ENCODE assay signal across 1 cellular context in genomic region chr12:94258593-94258992, GRCh38.
TF ChIP-seq lines count a peak whose summit lies in the region.

No MANE protein-coding gene starts in this region.

TF ChIP-seq in GM12878, 131 proteins besides CTCF, POLR2A, EP300 and RAD21 (continued from another document):
- TF ChIP-seq IKZF2 (IDR thresholded peaks at IDR 0.05) = peak in 1 of 2 experiments; percentile 30; a peak in 1 of 4 replicates
- no peak for TF ChIP-seq NR2C1 (IDR thresholded peaks at IDR 0.05)
- TF ChIP-seq, protein P1, sequence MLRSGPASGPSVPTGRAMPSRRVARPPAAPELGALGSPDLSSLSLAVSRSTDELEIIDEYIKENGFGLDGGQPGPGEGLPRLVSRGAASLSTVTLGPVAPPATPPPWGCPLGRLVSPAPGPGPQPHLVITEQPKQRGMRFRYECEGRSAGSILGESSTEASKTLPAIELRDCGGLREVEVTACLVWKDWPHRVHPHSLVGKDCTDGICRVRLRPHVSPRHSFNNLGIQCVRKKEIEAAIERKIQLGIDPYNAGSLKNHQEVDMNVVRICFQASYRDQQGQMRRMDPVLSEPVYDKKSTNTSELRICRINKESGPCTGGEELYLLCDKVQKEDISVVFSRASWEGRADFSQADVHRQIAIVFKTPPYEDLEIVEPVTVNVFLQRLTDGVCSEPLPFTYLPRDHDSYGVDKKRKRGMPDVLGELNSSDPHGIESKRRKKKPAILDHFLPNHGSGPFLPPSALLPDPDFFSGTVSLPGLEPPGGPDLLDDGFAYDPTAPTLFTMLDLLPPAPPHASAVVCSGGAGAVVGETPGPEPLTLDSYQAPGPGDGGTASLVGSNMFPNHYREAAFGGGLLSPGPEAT (IDR thresholded peaks at IDR 0.05; ENCODE audit: low read depth) = no peak
- peak; percentile 39; the same call in 1 of the 2 replicates for TF ChIP-seq ATF3 (IDR thresholded peaks at IDR 0.05; ENCODE audit: borderline replicate concordance, extremely low read depth, low read depth, low read length)
- TF ChIP-seq, protein P2, sequence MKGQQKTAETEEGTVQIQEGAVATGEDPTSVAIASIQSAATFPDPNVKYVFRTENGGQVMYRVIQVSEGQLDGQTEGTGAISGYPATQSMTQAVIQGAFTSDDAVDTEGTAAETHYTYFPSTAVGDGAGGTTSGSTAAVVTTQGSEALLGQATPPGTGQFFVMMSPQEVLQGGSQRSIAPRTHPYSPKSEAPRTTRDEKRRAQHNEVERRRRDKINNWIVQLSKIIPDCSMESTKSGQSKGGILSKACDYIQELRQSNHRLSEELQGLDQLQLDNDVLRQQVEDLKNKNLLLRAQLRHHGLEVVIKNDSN (IDR thresholded peaks at IDR 0.05; ENCODE audit: borderline replicate concordance, extremely low read length, insufficient read depth, low read depth, low read length) = peak; percentile 45
- TF ChIP-seq, protein P3, sequence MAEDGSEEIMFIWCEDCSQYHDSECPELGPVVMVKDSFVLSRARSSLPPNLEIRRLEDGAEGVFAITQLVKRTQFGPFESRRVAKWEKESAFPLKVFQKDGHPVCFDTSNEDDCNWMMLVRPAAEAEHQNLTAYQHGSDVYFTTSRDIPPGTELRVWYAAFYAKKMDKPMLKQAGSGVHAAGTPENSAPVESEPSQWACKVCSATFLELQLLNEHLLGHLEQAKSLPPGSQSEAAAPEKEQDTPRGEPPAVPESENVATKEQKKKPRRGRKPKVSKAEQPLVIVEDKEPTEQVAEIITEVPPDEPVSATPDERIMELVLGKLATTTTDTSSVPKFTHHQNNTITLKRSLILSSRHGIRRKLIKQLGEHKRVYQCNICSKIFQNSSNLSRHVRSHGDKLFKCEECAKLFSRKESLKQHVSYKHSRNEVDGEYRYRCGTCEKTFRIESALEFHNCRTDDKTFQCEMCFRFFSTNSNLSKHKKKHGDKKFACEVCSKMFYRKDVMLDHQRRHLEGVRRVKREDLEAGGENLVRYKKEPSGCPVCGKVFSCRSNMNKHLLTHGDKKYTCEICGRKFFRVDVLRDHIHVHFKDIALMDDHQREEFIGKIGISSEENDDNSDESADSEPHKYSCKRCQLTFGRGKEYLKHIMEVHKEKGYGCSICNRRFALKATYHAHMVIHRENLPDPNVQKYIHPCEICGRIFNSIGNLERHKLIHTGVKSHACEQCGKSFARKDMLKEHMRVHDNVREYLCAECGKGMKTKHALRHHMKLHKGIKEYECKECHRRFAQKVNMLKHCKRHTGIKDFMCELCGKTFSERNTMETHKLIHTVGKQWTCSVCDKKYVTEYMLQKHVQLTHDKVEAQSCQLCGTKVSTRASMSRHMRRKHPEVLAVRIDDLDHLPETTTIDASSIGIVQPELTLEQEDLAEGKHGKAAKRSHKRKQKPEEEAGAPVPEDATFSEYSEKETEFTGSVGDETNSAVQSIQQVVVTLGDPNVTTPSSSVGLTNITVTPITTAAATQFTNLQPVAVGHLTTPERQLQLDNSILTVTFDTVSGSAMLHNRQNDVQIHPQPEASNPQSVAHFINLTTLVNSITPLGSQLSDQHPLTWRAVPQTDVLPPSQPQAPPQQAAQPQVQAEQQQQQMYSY (CRISPR knock-in tag; IDR thresholded peaks at IDR 0.05) = no peak
- TF ChIP-seq SRF (IDR thresholded peaks at IDR 0.05; ENCODE audit: low read depth in 2 of 2, low read length in 2 of 2) = no peak
- no peak for TF ChIP-seq NBN (IDR thresholded peaks at IDR 0.05)
- TF ChIP-seq BACH1 (IDR thresholded peaks at IDR 0.05; ENCODE audit: borderline replicate concordance) = no peak
- 0 out of 2 replicates have a peak, but pooled peaks have one; percentile 59 for TF ChIP-seq YY1 (IDR thresholded peaks at IDR 0.05; ENCODE audit: low read depth, low read length)
- TF ChIP-seq JUNB (IDR thresholded peaks at IDR 0.05) = peak; percentile 72
- no peak for TF ChIP-seq CBX5 (IDR thresholded peaks at IDR 0.05; ENCODE audit: low read depth)
- TF ChIP-seq USF2 (IDR thresholded peaks at IDR 0.05; ENCODE audit: borderline replicate concordance, low read depth, low read length) = no peak; the same call in 1 of the 2 replicates
- TF ChIP-seq SMAD1 (IDR thresholded peaks at IDR 0.05; ENCODE audit: low read depth, partially characterized antibody) = no peak
- TF ChIP-seq SMAD5 (IDR thresholded peaks at IDR 0.05; ENCODE audit: low read depth) = no peak
- no peak for TF ChIP-seq ESRRA (IDR thresholded peaks at IDR 0.05; ENCODE audit: low read length)
- TF ChIP-seq MTA2 (IDR thresholded peaks at IDR 0.05; ENCODE audit: low read depth) = peak; percentile 38; the same call in 1 of the 2 replicates
- TF ChIP-seq BMI1 (IDR thresholded peaks at IDR 0.05; ENCODE audit: borderline replicate concordance) = no peak
- TF ChIP-seq SMARCA5 (IDR thresholded peaks at IDR 0.05) = peak; percentile 92
- peak in 1 of 2 experiments; percentile 34; a peak in 1 of 4 replicates for TF ChIP-seq BHLHE40 (IDR thresholded peaks at IDR 0.05; ENCODE audit: borderline replicate concordance in 1 of 2, low read depth in 2 of 2, low read length in 1 of 2)
- TF ChIP-seq HCFC1 (IDR thresholded peaks at IDR 0.05; ENCODE audit: low read length) = no peak
- TF ChIP-seq NFIC (IDR thresholded peaks at IDR 0.05; ENCODE audit: low read depth, low read length) = peak; percentile 15; the same call in 1 of the 2 replicates
- TF ChIP-seq, protein P4, sequence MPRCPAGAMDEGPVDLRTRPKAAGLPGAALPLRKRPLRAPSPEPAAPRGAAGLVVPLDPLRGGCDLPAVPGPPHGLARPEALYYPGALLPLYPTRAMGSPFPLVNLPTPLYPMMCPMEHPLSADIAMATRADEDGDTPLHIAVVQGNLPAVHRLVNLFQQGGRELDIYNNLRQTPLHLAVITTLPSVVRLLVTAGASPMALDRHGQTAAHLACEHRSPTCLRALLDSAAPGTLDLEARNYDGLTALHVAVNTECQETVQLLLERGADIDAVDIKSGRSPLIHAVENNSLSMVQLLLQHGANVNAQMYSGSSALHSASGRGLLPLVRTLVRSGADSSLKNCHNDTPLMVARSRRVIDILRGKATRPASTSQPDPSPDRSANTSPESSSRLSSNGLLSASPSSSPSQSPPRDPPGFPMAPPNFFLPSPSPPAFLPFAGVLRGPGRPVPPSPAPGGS (IDR thresholded peaks at IDR 0.05; ENCODE audit: borderline replicate concordance, insufficient read depth, low read depth, low read length, poor library complexity, severe bottlenecking) = peak; percentile 28
- TF ChIP-seq EED (IDR thresholded peaks at IDR 0.05; ENCODE audit: low read depth) = peak; percentile 52
- TF ChIP-seq ATF7 (IDR thresholded peaks at IDR 0.05; ENCODE audit: low read depth) = peak; percentile 47; the same call in 1 of the 2 replicates
- TF ChIP-seq ETV6 (conservative IDR thresholded peaks at IDR 0.05 in 1 of 2, IDR thresholded peaks at IDR 0.05 in 1 of 2; ENCODE audit: borderline replicate concordance in 1 of 2, low read depth in 1 of 2) = peak in 1 of 2 experiments; percentile 48; a peak in 1 of 4 replicates
- TF ChIP-seq, protein P5, sequence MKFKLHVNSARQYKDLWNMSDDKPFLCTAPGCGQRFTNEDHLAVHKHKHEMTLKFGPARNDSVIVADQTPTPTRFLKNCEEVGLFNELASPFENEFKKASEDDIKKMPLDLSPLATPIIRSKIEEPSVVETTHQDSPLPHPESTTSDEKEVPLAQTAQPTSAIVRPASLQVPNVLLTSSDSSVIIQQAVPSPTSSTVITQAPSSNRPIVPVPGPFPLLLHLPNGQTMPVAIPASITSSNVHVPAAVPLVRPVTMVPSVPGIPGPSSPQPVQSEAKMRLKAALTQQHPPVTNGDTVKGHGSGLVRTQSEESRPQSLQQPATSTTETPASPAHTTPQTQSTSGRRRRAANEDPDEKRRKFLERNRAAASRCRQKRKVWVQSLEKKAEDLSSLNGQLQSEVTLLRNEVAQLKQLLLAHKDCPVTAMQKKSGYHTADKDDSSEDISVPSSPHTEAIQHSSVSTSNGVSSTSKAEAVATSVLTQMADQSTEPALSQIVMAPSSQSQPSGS (IDR thresholded peaks at IDR 0.05; ENCODE audit: low read length) = peak; percentile 19; the same call in 1 of the 2 replicates
- TF ChIP-seq CREM (IDR thresholded peaks at IDR 0.05; ENCODE audit: low read depth) = peak; percentile 52; the same call in 1 of the 2 replicates
- peak; percentile 66; the same call in 1 of the 2 replicates for TF ChIP-seq MTA3 (IDR thresholded peaks at IDR 0.05; ENCODE audit: borderline replicate concordance, low read length)
- TF ChIP-seq HDGF (IDR thresholded peaks at IDR 0.05) = no peak
- TF ChIP-seq IRF4 (IDR thresholded peaks at IDR 0.05; ENCODE audit: low read depth, low read length) = peak; percentile 65; the same call in 1 of the 2 replicates
- no peak for TF ChIP-seq LARP7 (IDR thresholded peaks at IDR 0.05)
TF ChIP-seq in GM12878: peak in this region for 23.
